ENCODE assay signal across 27 cellular contexts in genomic region chr2:104804148-104804890, GRCh38. TPM values are rescaled to one million over a fixed set of nuclear protein-coding genes. Genes with fewer than 3 reads are reported as not detected.
DNase-seq lines count a peak whose midpoint lies in the region; ATAC-seq and TF ChIP-seq lines count a peak whose summit lies in the region.
"Had no signal": no experiment of that assay in that cellular context is flagged by ENCODE, and none has a peak within 500 bp of the region (broad histone marks: within the 10 kb centered on the region; RNA-seq: fewer than 3 reads in every experiment).

No MANE protein-coding gene starts in this region.

- H3K27ac Mint-ChIP-seq in GM23338 = peak overlapping the region; percentile 68; the same call in 1 of the 2 replicates
- no peak overlapping the region for H3K27ac Mint-ChIP-seq in osteocyte (ENCODE audit: unreplicated experiment)
- H3K27ac Mint-ChIP-seq: activated CD8-positive, alpha-beta memory T cell treated with anti-CD3 and anti-CD28 coated beads, Interleukin-2, amount 10 ng/mL, durations not matched to agents 7 days and 5 days; activated naive CD4-positive, alpha-beta T cell treated with anti-CD3 and anti-CD28 coated beads, Interleukin-2, amount 50 U/mL, for 72 hours; B cell; memory B cell had no signal

- H3K36me3 Mint-ChIP-seq in GM23338 (ENCODE audit: low read depth) = no peaks in the 10 kb centered on the region
- peaks cover 19% of the 10 kb centered on the region for H3K36me3 Mint-ChIP-seq in osteocyte (ENCODE audit: unreplicated experiment)
- H3K36me3 Mint-ChIP-seq: activated CD8-positive, alpha-beta memory T cell treated with anti-CD3 and anti-CD28 coated beads, Interleukin-2, amount 10 ng/mL, durations not matched to agents 7 days and 5 days; memory B cell had no signal

- H3K4me3 Mint-ChIP-seq in GM23338 = no peak overlapping the region
- no peak overlapping the region for H3K4me3 Mint-ChIP-seq in osteocyte (ENCODE audit: unreplicated experiment)
- H3K4me3 Mint-ChIP-seq: activated CD8-positive, alpha-beta memory T cell treated with anti-CD3 and anti-CD28 coated beads, Interleukin-2, amount 10 ng/mL, durations not matched to agents 7 days and 5 days; B cell; memory B cell had no signal

- H3K4me1 Mint-ChIP-seq in GM23338 (peaks cover 4% of the 10 kb centered on the region; the same call in 1 of the 3 replicates), osteocyte (ENCODE audit: unreplicated experiment) (no peaks in the 10 kb centered on the region)
- H3K4me1 Mint-ChIP-seq: activated CD8-positive, alpha-beta memory T cell treated with anti-CD3 and anti-CD28 coated beads, Interleukin-2, amount 10 ng/mL, durations not matched to agents 7 days and 5 days; B cell; memory B cell had no signal

- peak; percentile 57 for DNase-seq in GM23338 (ENCODE audit: low spot score)
- no peak for DNase-seq in RWPE2 (ENCODE audit: low spot score)
- peak; percentile 26 for DNase-seq in choroid plexus epithelial cell (ENCODE audit: low read depth)
- DNase-seq in osteocyte (ENCODE audit: extremely low spot score, unreplicated experiment) = no peak
- DNase-seq in activated CD4-positive, alpha-beta T cell treated with anti-CD3 and anti-CD28 coated beads, Interleukin-2, amount 50 U/mL, for 4 hours = no peak
- DNase-seq in HuH-7.5 (ENCODE audit: low spot score) = no peak
- DNase-seq: activated CD4-positive, alpha-beta T cell treated with anti-CD3 and anti-CD28 coated beads for 4 hours; activated CD8-positive, alpha-beta memory T cell treated with anti-CD3 and anti-CD28 coated beads, Interleukin-2, amount 10 ng/mL, durations not matched to agents 7 days and 5 days; COR-L47; DMS79 treated with DMSO at 0.1 percent for 48 hours; effector memory CD4-positive, alpha-beta T cell; IMR-90; NCI-H2171; NCI-H69; right cardiac atrium; SHP77; stomach; T-helper 1 cell; transverse colon had no signal

- H3K9me3 Mint-ChIP-seq in GM23338 (peaks cover 3% of the 10 kb centered on the region; the same call in 1 of the 3 replicates), osteocyte (ENCODE audit: unreplicated experiment) (peaks cover 9% of the 10 kb centered on the region)

- H3K27ac ChIP-seq in GM23338 (ENCODE audit: low read depth) = no peak overlapping the region
- H3K27ac ChIP-seq in RWPE2 (ENCODE audit: poor library complexity, severe bottlenecking) = no peak overlapping the region
- H3K27ac ChIP-seq: esophagus muscularis mucosa, HL-60, stomach, transverse colon had no signal

- H3K79me2 ChIP-seq in GM23338 (replicated peaks; ENCODE audit: insufficient read depth) = no peaks in the 10 kb centered on the region

- H3K4me1 ChIP-seq in GM23338 (ENCODE audit: insufficient read depth) = no peaks in the 10 kb centered on the region
- H3K4me1 ChIP-seq in RWPE2 (ENCODE audit: insufficient read depth, poor library complexity, severe bottlenecking) = no peaks in the 10 kb centered on the region
- H3K4me1 ChIP-seq: esophagus muscularis mucosa, stomach, transverse colon had no signal

- H3K4me2 ChIP-seq in GM23338 = no peak overlapping the region

- ATAC-seq in GM23338 = peak; percentile 96
- ATAC-seq in RWPE2 (ENCODE audit: low read depth) = no peak
- ATAC-seq in HG03139 (IDR thresholded peaks at IDR 0.05; ENCODE audit: unreplicated experiment) = no peak
- no peak for ATAC-seq in GM19397 (IDR thresholded peaks at IDR 0.05; ENCODE audit: unreplicated experiment)
- ATAC-seq: activated CD8-positive, alpha-beta memory T cell treated with anti-CD3 and anti-CD28 coated beads, Interleukin-2, amount 10 ng/mL, durations not matched to agents 7 days and 5 days; activated naive CD4-positive, alpha-beta T cell treated with anti-CD3 and anti-CD28 coated beads, Interleukin-2, amount 50 U/mL, for 72 hours had no signal

- H3K4me3 ChIP-seq in GM23338 (no peak overlapping the region), RWPE2 (ENCODE audit: severe bottlenecking) (no peak overlapping the region), choroid plexus epithelial cell (ENCODE audit: low read depth, low read length) (no peak overlapping the region)
- H3K4me3 ChIP-seq: esophagus muscularis mucosa, stomach, transverse colon had no signal

- H3K27me3 Mint-ChIP-seq in GM23338 (ENCODE audit: insufficient read depth, low read depth, poor library complexity) (peaks cover 8% of the 10 kb centered on the region), osteocyte (ENCODE audit: unreplicated experiment) (no peaks in the 10 kb centered on the region)
- H3K27me3 Mint-ChIP-seq: activated CD8-positive, alpha-beta memory T cell treated with anti-CD3 and anti-CD28 coated beads, Interleukin-2, amount 10 ng/mL, durations not matched to agents 7 days and 5 days had no signal

- no peaks in the 10 kb centered on the region for H3K9me3 ChIP-seq in RWPE2 (ENCODE audit: severe bottlenecking)
- H3K9me3 ChIP-seq: esophagus muscularis mucosa, stomach, transverse colon had no signal

- H3F3A ChIP-seq in GM23338 (replicated peaks; ENCODE audit: low read depth) = no peaks in the 10 kb centered on the region

- H3K27me3 ChIP-seq in GM23338 (ENCODE audit: insufficient read depth) = no peaks in the 10 kb centered on the region
- no peaks in the 10 kb centered on the region for H3K27me3 ChIP-seq in RWPE2 (ENCODE audit: insufficient read depth, poor library complexity, severe bottlenecking)
- H3K27me3 ChIP-seq: esophagus muscularis mucosa, stomach, transverse colon had no signal

- no peaks in the 10 kb centered on the region for H4K20me1 ChIP-seq in GM23338 (replicated peaks; ENCODE audit: insufficient read depth)

- H3K9me2 ChIP-seq in GM23338 (ENCODE audit: insufficient read depth) = peaks cover 4% of the 10 kb centered on the region; the same call in 1 of the 2 replicates

- TF ChIP-seq CTCF in GM23338 (conservative IDR thresholded peaks at IDR 0.05; ENCODE audit: low read depth in 2 of 2) = peak; percentile 50 to 68
- peak; percentile 6 for TF ChIP-seq CTCF in RWPE2 (IDR thresholded peaks at IDR 0.05; ENCODE audit: poor library complexity, severe bottlenecking)
- TF ChIP-seq CTCF in choroid plexus epithelial cell (conservative IDR thresholded peaks at IDR 0.05; ENCODE audit: low read depth, low read length) = peak; percentile 44
- peak; percentile 14 for TF ChIP-seq CTCF in osteocyte (IDR thresholded peaks at IDR 0.05)

- no peak overlapping the region for H2AFZ ChIP-seq in GM23338

- H3K36me3 ChIP-seq in GM23338 (ENCODE audit: insufficient read depth) = no peaks in the 10 kb centered on the region
- no peaks in the 10 kb centered on the region for H3K36me3 ChIP-seq in RWPE2 (ENCODE audit: low read depth)
- H3K36me3 ChIP-seq: esophagus muscularis mucosa, stomach, transverse colon had no signal

TF ChIP-seq in GM23338, 12 proteins besides CTCF, POLR2A, EP300 and RAD21 (continues in another document):
- TF ChIP-seq EZH2phosphoT487 (IDR thresholded peaks at IDR 0.05; ENCODE audit: unreplicated experiment) (no peak), STAT1 (IDR thresholded peaks at IDR 0.05; ENCODE audit: unreplicated experiment) (no peak), ZNF114 (CRISPR knock-in tag; IDR thresholded peaks at IDR 0.05) (no peak), JUNB (IDR thresholded peaks at IDR 0.05; ENCODE audit: unreplicated experiment) (no peak), CREB1 (CRISPR knock-in tag; IDR thresholded peaks at IDR 0.05; ENCODE audit: low read depth) (no peak), EZH2 (IDR thresholded peaks at IDR 0.05; ENCODE audit: low read depth, unreplicated experiment) (no peak), ETS1 (IDR thresholded peaks at IDR 0.05) (no peak), NANOG (IDR thresholded peaks at IDR 0.05; ENCODE audit: borderline replicate concordance) (no peak)

RNA-seq across cellular contexts. Expression of gene POU3F3, which starts 49.6 kb away (rescaled TPM):
- 0.24 TPM in 1 of 2 replicates, not detected in the other for total RNA-seq in GM23338 (2014; rRNA removed; shearing (Covaris generic))
- polyA plus RNA-seq in GM23338 (2016; fragmentation: Nextera tagmentation; extraction: Ambion mirVana) = 0.06 and 0.14 TPM in 2 replicates
- 35.5 TPM in 2 replicates for total RNA-seq in osteocyte
- total RNA-seq: activated CD8-positive, alpha-beta memory T cell treated with anti-CD3 and anti-CD28 coated beads, Interleukin-2, amount 10 ng/mL, durations not matched to agents 7 days and 5 days; activated naive CD4-positive, alpha-beta T cell treated with anti-CD3 and anti-CD28 coated beads, Interleukin-2, amount 50 U/mL, for 72 hours; IMR-90; myocyte had no signal
- polyA plus RNA-seq: IMR-90 had no signal

Comparison
In these comparisons a context has a peak if more than half of its experiments do, and no peak if none do; other contexts are left out.
1. DNase-seq: peak in GM23338 (single experiment) and choroid plexus epithelial cell (single experiment); none in RWPE2 (single experiment), osteocyte (single experiment), activated CD4-positive, alpha-beta T cell treated with anti-CD3 and anti-CD28 coated beads, Interleukin-2, amount 50 U/mL, for 4 hours (0 of 2) and HuH-7.5 (single experiment).
2. CTCF ChIP-seq: peak in every context shown above with its lines; median percentile 59 in GM23338; 44 in choroid plexus epithelial cell; 14 in osteocyte; 6 in RWPE2.
3. RNA of gene POU3F3, which starts 49.6 kb away (total RNA-seq): 35.5 TPM in osteocyte; 0.24 TPM in GM23338; every median in the first group is over 10 times any median in the second.